ENCODE assay signal across 24 cellular contexts in genomic region chr1:74522143-74522542, GRCh38. TPM values are rescaled to one million over a fixed set of nuclear protein-coding genes. Genes with fewer than 3 reads are reported as not detected.
DNase-seq lines count a peak whose midpoint lies in the region; ATAC-seq and TF ChIP-seq lines count a peak whose summit lies in the region.
"Had no signal": no experiment of that assay in that cellular context is flagged by ENCODE, and none has a peak within 500 bp of the region (broad histone marks: within the 10 kb centered on the region; RNA-seq: fewer than 3 reads in every experiment).

No MANE protein-coding gene starts in this region.

- H3K27ac ChIP-seq in RWPE2 (ENCODE audit: poor library complexity, severe bottlenecking) (no peak overlapping the region), iPS DF 6.9 (ENCODE audit: low read length) (no peak overlapping the region)
- H3K27ac ChIP-seq in naive thymus-derived CD4-positive, alpha-beta T cell (ENCODE audit: low read depth, low read length) = no peak overlapping the region
- H3K27ac ChIP-seq: BLaER1, cardiac muscle cell, esophagus muscularis mucosa, SJSA1, suprapubic skin had no signal

- H3K4me3 ChIP-seq in RWPE2 (ENCODE audit: severe bottlenecking) (no peak overlapping the region), iPS DF 6.9 (ENCODE audit: low read length) (no peak overlapping the region), skeletal muscle cell (ENCODE audit: low read depth, low read length) (no peak overlapping the region)
- H3K4me3 ChIP-seq in naive thymus-derived CD4-positive, alpha-beta T cell (ENCODE audit: low read length) = no peak overlapping the region
- H3K4me3 ChIP-seq: BLaER1, cardiac muscle cell, dorsolateral prefrontal cortex, esophagus muscularis mucosa, SJSA1, suprapubic skin had no signal

- no peaks in the 10 kb centered on the region for H3K36me3 ChIP-seq in RWPE2 (ENCODE audit: low read depth)
- H3K36me3 ChIP-seq in iPS DF 6.9 (ENCODE audit: control insufficient read depth, insufficient read depth, low read length) = no peaks in the 10 kb centered on the region
- no peaks in the 10 kb centered on the region for H3K36me3 ChIP-seq in naive thymus-derived CD4-positive, alpha-beta T cell (ENCODE audit: control insufficient read depth in 2 of 3, insufficient read depth in 3 of 3, low read length in 3 of 3)
- H3K36me3 ChIP-seq: BLaER1, cardiac muscle cell, esophagus muscularis mucosa, SJSA1, suprapubic skin had no signal

- H3K36me3 Mint-ChIP-seq in naive thymus-derived CD4-positive, alpha-beta T cell = no peaks in the 10 kb centered on the region
- H3K36me3 Mint-ChIP-seq: naive thymus-derived CD8-positive, alpha-beta T cell had no signal

- intact Hi-C loops in naive thymus-derived CD4-positive, alpha-beta T cell (cut with micrococcal nuclease) = no loop called here

- no peak for TF ChIP-seq CTCF in RWPE2 (IDR thresholded peaks at IDR 0.05; ENCODE audit: poor library complexity, severe bottlenecking)

- H3K9me3 Mint-ChIP-seq in naive thymus-derived CD4-positive, alpha-beta T cell = peaks cover 0 to 5% (median 0%) of the 10 kb centered on the region in 11 donors
- H3K9me3 Mint-ChIP-seq: activated T-helper 1 cell treated with anti-CD3 and anti-CD28 coated beads, Interleukin-12 subunit alpha, Interleukin-12 subunit beta, Interleukin-2, Interleukin-4 antibody, amounts not matched to agents 30 ng/mL and 10 ng/mL and 1 ng/mL, durations not matched to agents 14 hours and 24 hours and 36 hours; naive thymus-derived CD8-positive, alpha-beta T cell had no signal

- no peak overlapping the region for H3K27ac Mint-ChIP-seq in naive thymus-derived CD4-positive, alpha-beta T cell
- H3K27ac Mint-ChIP-seq: activated T-helper 1 cell treated with anti-CD3 and anti-CD28 coated beads, Interleukin-12 subunit alpha, Interleukin-12 subunit beta, Interleukin-2, Interleukin-4 antibody, amounts not matched to agents 30 ng/mL and 10 ng/mL and 1 ng/mL, durations not matched to agents 14 hours and 24 hours and 36 hours; naive thymus-derived CD8-positive, alpha-beta T cell had no signal

- H3K27me3 ChIP-seq in RWPE2 (ENCODE audit: insufficient read depth, poor library complexity, severe bottlenecking) = no peaks in the 10 kb centered on the region
- no peaks in the 10 kb centered on the region for H3K27me3 ChIP-seq in iPS DF 6.9 (ENCODE audit: control insufficient read depth, insufficient read depth, low read length)
- H3K27me3 ChIP-seq in naive thymus-derived CD4-positive, alpha-beta T cell (ENCODE audit: control insufficient read depth in 2 of 2, insufficient read depth in 2 of 2, low read length in 2 of 2) = no peaks in the 10 kb centered on the region
- H3K27me3 ChIP-seq: BLaER1, cardiac muscle cell, dorsolateral prefrontal cortex, esophagus muscularis mucosa, SJSA1, suprapubic skin had no signal

- no peaks in the 10 kb centered on the region for H3K4me1 ChIP-seq in RWPE2 (ENCODE audit: insufficient read depth, poor library complexity, severe bottlenecking)
- peaks cover 2% of the 10 kb centered on the region; the same call in 1 of the 2 replicates for H3K4me1 ChIP-seq in iPS DF 6.9 (ENCODE audit: control insufficient read depth, insufficient read depth, low read length)
- H3K4me1 ChIP-seq in naive thymus-derived CD4-positive, alpha-beta T cell (ENCODE audit: control insufficient read depth in 2 of 2, insufficient read depth in 2 of 2, low read length in 2 of 2) = no peaks in the 10 kb centered on the region
- H3K4me1 ChIP-seq: BLaER1, suprapubic skin had no signal

- no CpG with 5 or more reads among the region's 4 CpGs for WGBS in iPS DF 6.9 (ENCODE audit: insufficient coverage, insufficient read length)

- CTCF ChIA-PET in naive thymus-derived CD4-positive, alpha-beta T cell (lab: Charles Lee) = no interaction called here

- 0 out of 3 replicates have a peak, but pooled peaks have one; percentile 14 for ATAC-seq in RWPE2 (ENCODE audit: low read depth)
- no peak for ATAC-seq in naive thymus-derived CD4-positive, alpha-beta T cell
- ATAC-seq: naive thymus-derived CD8-positive, alpha-beta T cell had no signal

- POLR2A ChIA-PET in naive thymus-derived CD4-positive, alpha-beta T cell (lab: Charles Lee) = interaction anchor here (0.6 kb wide), 1 partner anchor 65 kb away, joined by 6 read pairs; no protein-coding TSS in a partner anchor

- no peak overlapping the region for H3K4me3 Mint-ChIP-seq in naive thymus-derived CD4-positive, alpha-beta T cell
- H3K4me3 Mint-ChIP-seq: activated T-helper 1 cell treated with anti-CD3 and anti-CD28 coated beads, Interleukin-12 subunit alpha, Interleukin-12 subunit beta, Interleukin-2, Interleukin-4 antibody, amounts not matched to agents 30 ng/mL and 10 ng/mL and 1 ng/mL, durations not matched to agents 14 hours and 24 hours and 36 hours; naive thymus-derived CD8-positive, alpha-beta T cell had no signal

- peaks cover 0 to 23% (median 7%) of the 10 kb centered on the region in 5 donors for H3K27me3 Mint-ChIP-seq in naive thymus-derived CD4-positive, alpha-beta T cell

- H3K4me1 Mint-ChIP-seq in naive thymus-derived CD4-positive, alpha-beta T cell = no peaks in the 10 kb centered on the region
- H3K4me1 Mint-ChIP-seq: naive thymus-derived CD8-positive, alpha-beta T cell had no signal

- H3K9me3 ChIP-seq in RWPE2 (ENCODE audit: severe bottlenecking) (no peaks in the 10 kb centered on the region), iPS DF 6.9 (ENCODE audit: control insufficient read depth, insufficient read depth, low read length) (no peaks in the 10 kb centered on the region)
- no peaks in the 10 kb centered on the region for H3K9me3 ChIP-seq in naive thymus-derived CD4-positive, alpha-beta T cell (ENCODE audit: control insufficient read depth in 2 of 3, low read length in 3 of 3)
- H3K9me3 ChIP-seq: BLaER1, esophagus muscularis mucosa, SJSA1, suprapubic skin had no signal

- peak; percentile 18 for DNase-seq in DMS53 (lab: John Stamatoyannopoulos, UW)
- DNase-seq in DMS53 treated with DMSO at 0.1 percent for 48 hours (lab: John Stamatoyannopoulos, UW; ENCODE audit: unreplicated experiment) = no peak
- DNase-seq in RWPE2 (ENCODE audit: low spot score) = no peak
- DNase-seq in iPS DF 6.9 (ENCODE audit: low read depth, low spot score) = peak; percentile 74
- peak; percentile 2 for DNase-seq in skeletal muscle cell (ENCODE audit: low read depth)
- DNase-seq in naive thymus-derived CD4-positive, alpha-beta T cell = no peak
- DNase-seq in activated CD4-positive, alpha-beta T cell treated with anti-CD3 and anti-CD28 coated beads, Interleukin-2, amount 50 U/mL, for 48 hours = no peak
- no peak for DNase-seq in stimulated activated CD4-positive, alpha-beta T cell treated with anti-CD3 and anti-CD28 coated beads, Interleukin-4, amount 100 ng/mL, for 1 hour
- DNase-seq: activated CD4-positive, CD25-positive, alpha-beta regulatory T cell; dorsolateral prefrontal cortex; mammary epithelial cell; naive thymus-derived CD8-positive, alpha-beta T cell; NCI-H1694; T-helper 2 cell had no signal

RNA-seq across cellular contexts. Expression of gene LRRC53, which starts 9.7 kb away (rescaled TPM):
- total RNA-seq in naive thymus-derived CD4-positive, alpha-beta T cell = not detected
- polyA plus RNA-seq in naive thymus-derived CD4-positive, alpha-beta T cell = not detected
- total RNA-seq: A172; activated CD8-positive, alpha-beta memory T cell treated with anti-CD3 and anti-CD28 coated beads for 36 hours; activated T-helper 1 cell treated with anti-CD3 and anti-CD28 coated beads, Interleukin-12 subunit alpha, Interleukin-12 subunit beta, Interleukin-2, Interleukin-4 antibody, amounts not matched to agents 30 ng/mL and 10 ng/mL and 1 ng/mL, durations not matched to agents 14 hours and 24 hours and 36 hours; mammary epithelial cell; naive thymus-derived CD8-positive, alpha-beta T cell; posterior vena cava; SJSA1; suprapubic skin had no signal
- polyA plus RNA-seq: keratinocyte; mammary epithelial cell; naive thymus-derived CD8-positive, alpha-beta T cell had no signal

Comparison
In these comparisons a context has a peak if more than half of its experiments do, and no peak if none do; other contexts are left out.
1. DNase-seq: peak in DMS53 (single experiment), iPS DF 6.9 (single experiment) and skeletal muscle cell (single experiment); none in DMS53 treated with DMSO at 0.1 percent for 48 hours (single experiment), RWPE2 (single experiment), naive thymus-derived CD4-positive, alpha-beta T cell (0 of 9), activated CD4-positive, alpha-beta T cell treated with anti-CD3 and anti-CD28 coated beads, Interleukin-2, amount 50 U/mL, for 48 hours (0 of 2) and stimulated activated CD4-positive, alpha-beta T cell treated with anti-CD3 and anti-CD28 coated beads, Interleukin-4, amount 100 ng/mL, for 1 hour (single experiment).